In the genomic region with DNA sequence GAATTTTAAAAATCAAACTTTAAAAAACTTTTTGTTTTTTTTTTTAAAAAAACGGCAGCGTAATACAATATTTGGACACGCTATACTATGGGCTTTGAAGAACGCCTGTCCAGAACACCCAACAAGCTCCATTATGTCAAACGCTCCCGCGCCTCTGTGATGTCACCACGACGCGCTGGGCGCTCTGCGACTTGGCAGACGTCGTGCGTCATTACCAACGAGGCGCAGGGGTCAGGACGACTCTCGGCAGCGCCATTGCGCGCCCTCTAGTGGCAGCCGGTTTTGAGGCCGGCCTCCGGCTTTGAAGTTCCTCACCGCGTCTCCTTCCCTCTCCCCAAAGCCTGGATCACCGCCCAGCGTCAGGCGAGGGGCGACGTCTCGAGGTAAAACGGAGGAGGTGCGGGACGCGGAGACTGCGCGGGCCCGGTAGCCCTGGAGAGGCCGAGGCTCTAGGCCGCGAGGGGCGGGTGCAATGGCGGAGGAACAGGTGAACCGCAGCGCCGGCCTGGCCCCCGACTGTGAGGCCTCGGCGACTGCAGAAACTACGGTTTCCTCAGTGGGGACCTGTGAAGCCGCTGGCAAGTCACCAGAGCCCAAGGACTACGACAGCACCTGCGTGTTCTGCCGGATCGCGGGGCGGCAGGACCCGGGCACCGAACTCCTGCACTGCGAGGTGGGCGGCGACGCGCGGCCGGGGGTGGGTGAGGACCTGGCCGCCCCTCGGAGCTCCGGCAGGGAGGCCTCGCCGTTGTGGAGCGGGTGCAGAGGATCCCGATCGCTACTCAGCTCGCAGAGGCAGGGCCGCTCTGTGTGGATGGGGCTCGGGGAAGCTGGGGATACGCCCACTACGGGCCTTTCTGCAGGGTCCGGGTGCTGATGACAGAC, we compare ENCODE assay signal across 8 cellular contexts. TPM values are rescaled to one million over a fixed set of nuclear protein-coding genes. Genes with fewer than 3 reads are reported as not detected.
DNase-seq lines count a peak whose midpoint lies in the region; ATAC-seq and TF ChIP-seq lines count a peak whose summit lies in the region.

Gene HINT3, plus strand, starts transcription at position 265 of the 885 bp plus-strand sequence. Its CDS starts 208 bp downstream, at position 473.

- H4K20me1 ChIP-seq in OCI-LY1 (ENCODE audit: insufficient read depth, low read length), result no peaks in the 10 kb centered on the region

- peak within 1 kb of the TSS; percentile 87 for H3K9ac ChIP-seq in OCI-LY1 (ENCODE audit: low read length)

- H3K27ac ChIP-seq in OCI-LY1 (ENCODE audit: low read depth, low read length, poor library complexity, severe bottlenecking), result peak within 1 kb of the TSS; percentile 67

- peak within 1 kb of the TSS; percentile 80 for H3K4me3 ChIP-seq in OCI-LY1 (ENCODE audit: low read depth, low read length, poor library complexity, severe bottlenecking)

- H3K79me2 ChIP-seq in OCI-LY1 (ENCODE audit: insufficient read depth, low read length), result peaks cover 17% of the 10 kb centered on the region; the same call in 1 of the 2 replicates

- H2AFZ ChIP-seq in OCI-LY1 (ENCODE audit: low read length), result peak within 1 kb of the TSS; percentile 19; the same call in 1 of the 2 replicates

- H3K27me3 Mint-ChIP-seq in endothelial cell (ENCODE audit: unreplicated experiment) (no peaks in the 10 kb centered on the region), mesothelial cell of epicardium (ENCODE audit: low read depth) (no peaks in the 10 kb centered on the region)

- H3K4me1 Mint-ChIP-seq in endothelial cell (ENCODE audit: unreplicated experiment), result peaks cover 7% of the 10 kb centered on the region
- peaks cover 4% of the 10 kb centered on the region for H3K4me1 Mint-ChIP-seq in mesothelial cell of epicardium

- peaks cover 5% of the 10 kb centered on the region for H3K36me3 Mint-ChIP-seq in endothelial cell (ENCODE audit: low read depth, unreplicated experiment)
- H3K36me3 Mint-ChIP-seq in mesothelial cell of epicardium, result no peaks in the 10 kb centered on the region

- H3K27me3 ChIP-seq in OCI-LY1 (ENCODE audit: insufficient read depth, low read length), result no peaks in the 10 kb centered on the region

- DNase-seq in DMS 273 treated with DMSO at 0.1 percent for 48 hours (lab: John Stamatoyannopoulos, UW) (peak; percentile 90), HuH-7 (ENCODE audit: low spot score) (peak; percentile 87), endothelial cell (ENCODE audit: low spot score) (peak; percentile 99), mesothelial cell of epicardium (ENCODE audit: low spot score in 2 of 2, unreplicated experiment in 2 of 2) (peak; percentile 94 to 99)
- peak; percentile 100 for DNase-seq in activated CD8-positive, alpha-beta memory T cell treated with anti-CD3 and anti-CD28 coated beads, Interleukin-2, amount 50 U/mL, for 48 hours
- DNase-seq in stimulated activated CD8-positive, alpha-beta memory T cell treated with anti-CD3 and anti-CD28 coated beads, Interleukin-15, amount 100 ng/mL, for 48 hours (ENCODE audit: low read depth in 2 of 2), result peak; percentile 97

- no peaks in the 10 kb centered on the region for H3F3A ChIP-seq in OCI-LY1 (ENCODE audit: insufficient read depth, low read length)

- peaks cover 43% of the 10 kb centered on the region for H3K4me1 ChIP-seq in OCI-LY1 (ENCODE audit: insufficient read depth, low read length, severe bottlenecking)

- ATAC-seq in GM21515 (IDR thresholded peaks at IDR 0.05; ENCODE audit: unreplicated experiment), result peak; percentile 92

- peak within 1 kb of the TSS; percentile 89 for H3K4me2 ChIP-seq in OCI-LY1 (ENCODE audit: low read length)

- H3K36me3 ChIP-seq in OCI-LY1 (ENCODE audit: insufficient read depth, low read length), result peaks cover 3% of the 10 kb centered on the region; the same call in 1 of the 2 replicates

- H3K9me3 Mint-ChIP-seq in endothelial cell (ENCODE audit: unreplicated experiment) (no peaks in the 10 kb centered on the region), mesothelial cell of epicardium (no peaks in the 10 kb centered on the region)

- no peak within 1 kb of the TSS for H3K27ac Mint-ChIP-seq in endothelial cell (ENCODE audit: unreplicated experiment)
- no peak within 1 kb of the TSS for H3K27ac Mint-ChIP-seq in mesothelial cell of epicardium

- peaks cover 9% of the 10 kb centered on the region; the same call in 1 of the 2 replicates for H3K9me3 ChIP-seq in OCI-LY1 (ENCODE audit: low read length)

- H3K4me3 Mint-ChIP-seq in endothelial cell (ENCODE audit: unreplicated experiment), result peak within 1 kb of the TSS; percentile 70
- no peak within 1 kb of the TSS for H3K4me3 Mint-ChIP-seq in mesothelial cell of epicardium

- H3K9me2 ChIP-seq in OCI-LY1 (ENCODE audit: low read depth, low read length), result no peaks in the 10 kb centered on the region

- TF ChIP-seq CTCF in OCI-LY1 (IDR thresholded peaks at IDR 0.05; ENCODE audit: low read length) (peak; percentile 97), endothelial cell (IDR thresholded peaks at IDR 0.05; ENCODE audit: unreplicated experiment) (peak; percentile 99), mesothelial cell of epicardium (IDR thresholded peaks at IDR 0.05; ENCODE audit: unreplicated experiment) (peak; percentile 97)

RNA-seq across cellular contexts. Expression of gene HINT3, which starts in this region (rescaled TPM):
- total RNA-seq in endothelial cell (ENCODE audit: unreplicated experiment), result 12.3 TPM
- 16.3 to 17.5 TPM (median 17.2 TPM) in 3 replicates for total RNA-seq in mesothelial cell of epicardium

Comparison
In these comparisons a context has a peak if more than half of its experiments do, and no peak if none do; other contexts are left out.
1. Peak in every context shown above with its lines: DNase-seq, ATAC-seq, H3K4me3 ChIP-seq and H3K27ac ChIP-seq.